In the genomic region with DNA sequence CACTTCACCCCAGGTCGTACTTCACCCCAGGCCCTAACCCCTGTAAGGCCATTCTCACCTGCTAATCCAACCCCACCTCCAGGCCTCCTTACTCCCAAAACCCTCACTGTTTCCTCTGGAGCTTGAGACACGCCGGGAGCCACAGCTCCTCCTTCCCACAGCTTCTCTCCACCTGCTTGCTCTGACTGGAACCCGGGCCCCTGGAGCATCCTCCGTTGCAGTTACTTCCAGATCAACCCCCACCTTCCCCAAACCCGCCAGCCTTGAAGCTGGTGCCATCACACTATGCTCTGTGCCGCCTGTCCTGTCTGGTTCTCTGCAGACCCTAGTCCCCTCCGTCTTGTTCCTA, we compare ENCODE assay signal across 18 cellular contexts.
"Had no signal": no experiment of that assay in that cellular context is flagged by ENCODE, and none has a peak within 500 bp of the region (broad histone marks: within the 10 kb centered on the region; RNA-seq: fewer than 3 reads in every experiment).

No MANE protein-coding gene starts in this region.

- H3K27ac Mint-ChIP-seq: activated naive CD4-positive, alpha-beta T cell treated with anti-CD3 and anti-CD28 coated beads, Interleukin-2, amount 50 U/mL, for 72 hours; dendritic cell treated with granulocyte-macrophage colony-stimulating factor and Interleukin-4, amounts not matched to agents 40 ng/mL and 50 ng/mL, for 4 days had no signal

- H3K9me3 Mint-ChIP-seq: dendritic cell treated with granulocyte-macrophage colony-stimulating factor and Interleukin-4, amounts not matched to agents 40 ng/mL and 50 ng/mL, for 4 days had no signal

- H3K36me3 Mint-ChIP-seq: brain, naive B cell had no signal

- DNase-seq: activated CD4-positive, alpha-beta T cell treated with anti-CD3 and anti-CD28 coated beads, Interleukin-2, amount 50 U/mL, for 4 hours; activated CD4-positive, CD25-positive, alpha-beta regulatory T cell; activated effector memory CD4-positive, alpha-beta T cell treated with Interleukin-2 at 50 U/mL for 16 hours; activated T-cell treated with anti-CD3 and anti-CD28 coated beads for 4 hours; amniotic stem cell; foreskin keratinocyte; left colon; naive B cell; ovary; stimulated activated CD4-positive, alpha-beta T cell treated with anti-CD3 and anti-CD28 coated beads, Interleukin-4, amount 100 ng/mL, for 1 hour; stimulated activated CD8-positive, alpha-beta memory T cell treated with anti-CD3 and anti-CD28 coated beads, Interleukin-4, amount 100 ng/mL, for 48 hours; stomach; T-helper 2 cell; uterus had no signal

- H3K4me3 Mint-ChIP-seq: brain; dendritic cell treated with granulocyte-macrophage colony-stimulating factor and Interleukin-4, amounts not matched to agents 40 ng/mL and 50 ng/mL, for 4 days; naive B cell had no signal

- ATAC-seq: activated naive CD4-positive, alpha-beta T cell treated with anti-CD3 and anti-CD28 coated beads, Interleukin-2, amount 50 U/mL, for 72 hours; foreskin keratinocyte; left colon; SK-N-SH treated with all-trans-retinoic acid at 6 μM for 48 hours had no signal
